In genomic region chr11:78041380-78041719, GRCh38 we compare ENCODE assay signal across 10 cellular contexts. TPM values are rescaled to one million over a fixed set of nuclear protein-coding genes. Genes with fewer than 3 reads are reported as not detected.
A peak's percentile ranks its signal among the peaks of the same experiment; 100 is the strongest.
DNase-seq lines count a peak whose midpoint lies in the region; ATAC-seq and TF ChIP-seq lines count a peak whose summit lies in the region.
"Not testable (repeated sequence)": the region's sequence is repeated elsewhere in the genome, so short reads cannot be mapped to it uniquely, and the experiment has no call there.
"Had no signal": no experiment of that assay in that cellular context is flagged by ENCODE, and none has a peak within 500 bp of the region (broad histone marks: within the 10 kb centered on the region; RNA-seq: fewer than 3 reads in every experiment).

No MANE protein-coding gene starts in this region.

- POLR2A ChIA-PET in PC-9 (lab: Charles Lee; ENCODE audit: unreplicated experiment) = interaction anchor here (0.7 kb wide), 2 partner anchors 46 to 464 kb away, joined by 3 to 5 read pairs; no protein-coding TSS in a partner anchor

- not testable (repeated sequence) for H3K27ac ChIP-seq in PC-9

- H3K27me3 ChIP-seq in PC-9 (ENCODE audit: insufficient read depth, low read depth) = not testable (repeated sequence)

- H3K9me3 ChIP-seq in PC-9 (ENCODE audit: insufficient read depth, low read depth) = not testable (repeated sequence)

- intact Hi-C loops in PC-9 (cut with micrococcal nuclease; ENCODE audit: unreplicated experiment) = loop anchor here (10.0 kb wide), 1 partner anchor 373 kb away; the partner anchor contains the start of gene GAB2

- not testable (repeated sequence) for TF ChIP-seq CTCF in PC-9 (conservative IDR thresholded peaks at IDR 0.05); chondrocyte (IDR thresholded peaks at IDR 0.05)

- H3K27me3 Mint-ChIP-seq in activated T-cell treated with anti-CD3 and anti-CD28 coated beads, Interleukin-2, amount 50 U/mL, for 72 hours (ENCODE audit: low read depth); chondrocyte (ENCODE audit: low read depth); natural killer cell treated with Interleukin-12 subunit alpha and Interleukin-12 subunit beta and Interleukin-15 and Interleukin-18, amount 100 ng/mL, for 72 hours: not testable (repeated sequence)

- not testable (repeated sequence) for H3K9me2 ChIP-seq in PC-9 (ENCODE audit: insufficient read depth)

- H4K20me1 ChIP-seq in PC-9 (ENCODE audit: insufficient read depth) = not testable (repeated sequence)

- ATAC-seq in activated T-cell treated with anti-CD3 and anti-CD28 coated beads, Interleukin-2, amount 50 U/mL, for 72 hours (replicated peaks in 1 of 2); natural killer cell treated with Interleukin-12 subunit alpha and Interleukin-12 subunit beta and Interleukin-15 and Interleukin-18, amount 100 ng/mL, for 72 hours; stimulated activated effector memory CD8-positive, alpha-beta T cell treated with anti-CD3 and anti-CD28 coated beads, Interleukin-12 subunit alpha, Interleukin-12 subunit beta, amount 100 ng/mL, for 72 hours: not testable (repeated sequence)

- H3K79me2 ChIP-seq in PC-9 (ENCODE audit: low read depth) = not testable (repeated sequence)

- peak overlapping the region; percentile 3 to 23 for H3K4me3 Mint-ChIP-seq in activated T-cell treated with anti-CD3 and anti-CD28 coated beads, Interleukin-2, amount 50 U/mL, for 72 hours
- not testable (repeated sequence) for H3K4me3 Mint-ChIP-seq in chondrocyte (ENCODE audit: unreplicated experiment)
- H3K4me3 Mint-ChIP-seq in natural killer cell treated with Interleukin-12 subunit alpha and Interleukin-12 subunit beta and Interleukin-15 and Interleukin-18, amount 100 ng/mL, for 72 hours = peak overlapping the region; percentile 14
- H3K4me3 Mint-ChIP-seq in stimulated activated effector memory CD8-positive, alpha-beta T cell treated with anti-CD3 and anti-CD28 coated beads, Interleukin-12 subunit alpha, Interleukin-12 subunit beta, amount 100 ng/mL, for 72 hours = peak overlapping the region; percentile 10

- H3K4me2 ChIP-seq in PC-9 = 0 out of 2 replicates have a peak overlapping the region, but pooled peaks have one; percentile 85

- not testable (repeated sequence) for H2AFZ ChIP-seq in PC-9

- not testable (repeated sequence) for H3K36me3 ChIP-seq in PC-9 (ENCODE audit: low read depth)

- H3K9me3 Mint-ChIP-seq in activated T-cell treated with anti-CD3 and anti-CD28 coated beads, Interleukin-2, amount 50 U/mL, for 72 hours; chondrocyte (ENCODE audit: low read depth); natural killer cell treated with Interleukin-12 subunit alpha and Interleukin-12 subunit beta and Interleukin-15 and Interleukin-18, amount 100 ng/mL, for 72 hours; stimulated activated effector memory CD8-positive, alpha-beta T cell treated with anti-CD3 and anti-CD28 coated beads, Interleukin-12 subunit alpha, Interleukin-12 subunit beta, amount 100 ng/mL, for 72 hours: not testable (repeated sequence)

- H3K36me3 Mint-ChIP-seq in activated T-cell treated with anti-CD3 and anti-CD28 coated beads, Interleukin-2, amount 50 U/mL, for 72 hours (ENCODE audit: insufficient read depth in 2 of 2); chondrocyte (ENCODE audit: low read depth); natural killer cell treated with Interleukin-12 subunit alpha and Interleukin-12 subunit beta and Interleukin-15 and Interleukin-18, amount 100 ng/mL, for 72 hours; stimulated activated effector memory CD8-positive, alpha-beta T cell treated with anti-CD3 and anti-CD28 coated beads, Interleukin-12 subunit alpha, Interleukin-12 subunit beta, amount 100 ng/mL, for 72 hours: not testable (repeated sequence)

- H3K4me1 ChIP-seq in PC-9 (replicated peaks; ENCODE audit: insufficient read depth) = peaks cover 50% of the 10 kb centered on the region

- not testable (repeated sequence) for H3K27ac Mint-ChIP-seq in activated T-cell treated with anti-CD3 and anti-CD28 coated beads, Interleukin-2, amount 50 U/mL, for 72 hours
- peak overlapping the region; percentile 66 for H3K27ac Mint-ChIP-seq in chondrocyte (ENCODE audit: unreplicated experiment)
- peak overlapping the region in 1 of 2 donors; percentile 54 for H3K27ac Mint-ChIP-seq in natural killer cell treated with Interleukin-12 subunit alpha and Interleukin-12 subunit beta and Interleukin-15 and Interleukin-18, amount 100 ng/mL, for 72 hours
- H3K27ac Mint-ChIP-seq in stimulated activated effector memory CD8-positive, alpha-beta T cell treated with anti-CD3 and anti-CD28 coated beads, Interleukin-12 subunit alpha, Interleukin-12 subunit beta, amount 100 ng/mL, for 72 hours = peak overlapping the region; percentile 100

- not testable (repeated sequence) for H3K4me3 ChIP-seq in PC-9

- CTCF ChIA-PET in PC-9 (lab: Charles Lee) = interaction anchor here (0.6 kb wide), 1 partner anchor 10 kb away, joined by 3 read pairs; no protein-coding TSS in a partner anchor

- BruUV-seq in PC-9 (replicated peaks; lab: Mats Ljungman, UMichigan) = not testable (repeated sequence)

- peaks cover 27% of the 10 kb centered on the region for H3K4me1 Mint-ChIP-seq in activated T-cell treated with anti-CD3 and anti-CD28 coated beads, Interleukin-2, amount 50 U/mL, for 72 hours (ENCODE audit: low read depth)
- H3K4me1 Mint-ChIP-seq in chondrocyte (ENCODE audit: low read depth) = peaks cover 58% of the 10 kb centered on the region
- H3K4me1 Mint-ChIP-seq in natural killer cell treated with Interleukin-12 subunit alpha and Interleukin-12 subunit beta and Interleukin-15 and Interleukin-18, amount 100 ng/mL, for 72 hours (ENCODE audit: low read depth in 2 of 2) = peaks cover 19 to 20% of the 10 kb centered on the region in 2 donors
- H3K4me1 Mint-ChIP-seq in stimulated activated effector memory CD8-positive, alpha-beta T cell treated with anti-CD3 and anti-CD28 coated beads, Interleukin-12 subunit alpha, Interleukin-12 subunit beta, amount 100 ng/mL, for 72 hours = peaks cover 47% of the 10 kb centered on the region

- DNase-seq in ELF-1 (ENCODE audit: low read depth, low spot score) = peak; percentile 27
- not testable (repeated sequence) for DNase-seq in PC-9; activated T-cell treated with anti-CD3 and anti-CD28 coated beads, Interleukin-2, amount 50 U/mL, for 72 hours; chondrocyte (ENCODE audit: low spot score); natural killer cell treated with Interleukin-12 subunit alpha and Interleukin-12 subunit beta and Interleukin-15 and Interleukin-18, amount 100 ng/mL, for 72 hours (ENCODE audit: low spot score); stimulated activated effector memory CD8-positive, alpha-beta T cell treated with anti-CD3 and anti-CD28 coated beads, Interleukin-12 subunit alpha, Interleukin-12 subunit beta, amount 100 ng/mL, for 72 hours (ENCODE audit: low spot score in 2 of 2)

- H3F3A ChIP-seq in PC-9 (ENCODE audit: insufficient read depth, low read depth) = peaks cover 40% of the 10 kb centered on the region; the same call in 1 of the 2 replicates

RNA-seq across cellular contexts. Expression of gene KCTD14, which starts 18.3 kb away (rescaled TPM):
- total RNA-seq in PC-9 (2021) (12.0 and 21.3 TPM in 2 replicates), chondrocyte (0.36 to 0.48 TPM (median 0.47 TPM) in 3 replicates)
- under 1 TPM in 1 of 2 donors, not detected in 1; 0.34 TPM for total RNA-seq in activated T-cell treated with anti-CD3 and anti-CD28 coated beads, Interleukin-2, amount 50 U/mL, for 72 hours
- under 1 TPM; 0.29 to 0.45 TPM for total RNA-seq in natural killer cell treated with Interleukin-12 subunit alpha and Interleukin-12 subunit beta and Interleukin-15 and Interleukin-18, amount 100 ng/mL, for 72 hours
- total RNA-seq: CD4-positive, CD25-positive, alpha-beta regulatory T cell had no signal

RNA-seq across cellular contexts. Expression of gene THRSP, which starts 22.3 kb away (rescaled TPM):
- total RNA-seq in PC-9 (2021) (0.72 TPM in 1 of 2 replicates, not detected in the other), chondrocyte (not detected in 3 replicates)
- not detected for total RNA-seq in activated T-cell treated with anti-CD3 and anti-CD28 coated beads, Interleukin-2, amount 50 U/mL, for 72 hours
- total RNA-seq in natural killer cell treated with Interleukin-12 subunit alpha and Interleukin-12 subunit beta and Interleukin-15 and Interleukin-18, amount 100 ng/mL, for 72 hours = not detected
- total RNA-seq: A172; CD4-positive, CD25-positive, alpha-beta regulatory T cell; H9; HT-29 had no signal

RNA-seq across cellular contexts. Expression of gene NDUFC2, which starts 38.3 kb away (rescaled TPM):
- total RNA-seq in PC-9 (2021) (380 and 394 TPM in 2 replicates), chondrocyte (172 to 185 TPM (median 175 TPM) in 3 replicates)
- total RNA-seq in activated T-cell treated with anti-CD3 and anti-CD28 coated beads, Interleukin-2, amount 50 U/mL, for 72 hours = 100 to 1,000 TPM; 190 to 199 TPM
- 100 to 1,000 TPM; 174 to 187 TPM for total RNA-seq in natural killer cell treated with Interleukin-12 subunit alpha and Interleukin-12 subunit beta and Interleukin-15 and Interleukin-18, amount 100 ng/mL, for 72 hours

RNA-seq across cellular contexts. Expression of gene INTS4, which starts 46.9 kb away (rescaled TPM):
- total RNA-seq in PC-9 (2021) (43.9 and 53.8 TPM in 2 replicates), chondrocyte (26.9 to 34.1 TPM (median 27.8 TPM) in 3 replicates)
- total RNA-seq in activated T-cell treated with anti-CD3 and anti-CD28 coated beads, Interleukin-2, amount 50 U/mL, for 72 hours = 10 to 100 TPM; 50.4 to 52.3 TPM
- 10 to 100 TPM; 67.2 to 85.1 TPM for total RNA-seq in natural killer cell treated with Interleukin-12 subunit alpha and Interleukin-12 subunit beta and Interleukin-15 and Interleukin-18, amount 100 ng/mL, for 72 hours
